ENCODE assay signal across 23 cellular contexts in genomic region chr19:46587861-46588260, GRCh38. TPM values are rescaled to one million over a fixed set of nuclear protein-coding genes. Genes with fewer than 3 reads are reported as not detected.
"Had no signal": no experiment of that assay in that cellular context is flagged by ENCODE, and none has a peak within 500 bp of the region (broad histone marks: within the 10 kb centered on the region; RNA-seq: fewer than 3 reads in every experiment).

No MANE protein-coding gene starts in this region.

- H3K27ac ChIP-seq: coronary artery, dorsolateral prefrontal cortex, epithelial cell of prostate, esophagus squamous epithelium, gastrocnemius medialis, heart right ventricle, left lung, lower lobe of right lung had no signal

- DNase-seq: dermis blood vessel endothelial cell; dorsolateral prefrontal cortex; effector CD4-positive, alpha-beta T cell; effector memory CD4-positive, alpha-beta T cell; erythroblast; esophagus squamous epithelium; foreskin fibroblast; foreskin melanocyte; gastrocnemius medialis; glutamatergic neuron; head of caudate nucleus; heart right ventricle; hippocampal formation; left cardiac atrium; left lung; left ventricle myocardium superior; lower lobe of right lung; mesenchymal stem cell; midbrain had no signal

- H3K27me3 ChIP-seq: dorsolateral prefrontal cortex, esophagus squamous epithelium, gastrocnemius medialis, heart right ventricle, left lung had no signal

- H3K4me1 ChIP-seq: esophagus squamous epithelium, gastrocnemius medialis, lower lobe of right lung had no signal

- H3K36me3 ChIP-seq: esophagus squamous epithelium, gastrocnemius medialis, heart right ventricle, left lung, lower lobe of right lung had no signal

- H3K4me3 ChIP-seq: coronary artery, dorsolateral prefrontal cortex, esophagus squamous epithelium, gastrocnemius medialis, heart right ventricle, left lung, lower lobe of right lung had no signal

- ATAC-seq: esophagus mucosa, gastrocnemius medialis, heart right ventricle, left cardiac atrium, left lung, left ventricle myocardium superior, lower lobe of right lung had no signal

RNA-seq across cellular contexts. Expression of gene PTGIR, which starts 37.0 kb away (rescaled TPM):
- polyA plus RNA-seq: keratinocyte had no signal

RNA-seq across cellular contexts. Expression of gene GNG8, which starts 48.1 kb away (rescaled TPM):
- polyA plus RNA-seq: heart right ventricle, keratinocyte had no signal
